In genomic region chr9:83965350-83966208, GRCh38 we compare ENCODE assay signal across 1 cellular context.
TF ChIP-seq lines count a peak whose summit lies in the region.

No MANE protein-coding gene starts in this region.

TF ChIP-seq in WTC11, 78 proteins besides CTCF, POLR2A, EP300 and RAD21 (continued from another document and continues in another):
- TF ChIP-seq AR (CRISPR knock-in tag; IDR thresholded peaks at IDR 0.05) (peak; percentile 87; the same call in 1 of the 2 replicates), KAT7 (CRISPR knock-in tag; IDR thresholded peaks at IDR 0.05; ENCODE audit: borderline replicate concordance) (no peak), JAZF1 (CRISPR knock-in tag; IDR thresholded peaks at IDR 0.05) (no peak), ZNF416 (CRISPR knock-in tag; IDR thresholded peaks at IDR 0.05) (peak; percentile 69), ELF4 (CRISPR knock-in tag; IDR thresholded peaks at IDR 0.05; ENCODE audit: low read depth) (no peak), TEAD4 (CRISPR knock-in tag; IDR thresholded peaks at IDR 0.05) (no peak), ZNF138 (CRISPR knock-in tag; conservative IDR thresholded peaks at IDR 0.05) (no peak), IRF2 (CRISPR knock-in tag; IDR thresholded peaks at IDR 0.05; ENCODE audit: borderline replicate concordance, low read depth) (no peak), ZNF263 (CRISPR knock-in tag; IDR thresholded peaks at IDR 0.05; ENCODE audit: low read depth) (no peak), SMAD3 (CRISPR knock-in tag; IDR thresholded peaks at IDR 0.05; ENCODE audit: borderline replicate concordance) (no peak), ZNF425 (CRISPR knock-in tag; conservative IDR thresholded peaks at IDR 0.05) (peak; percentile 82; the same call in 1 of the 2 replicates), SMAD4 (CRISPR knock-in tag; IDR thresholded peaks at IDR 0.05) (no peak), ZNF671 (CRISPR knock-in tag; IDR thresholded peaks at IDR 0.05) (peak; percentile 86), NR1H2 (CRISPR knock-in tag; IDR thresholded peaks at IDR 0.05) (no peak), USF2 (CRISPR knock-in tag; IDR thresholded peaks at IDR 0.05) (no peak), TP53 (CRISPR knock-in tag; IDR thresholded peaks at IDR 0.05) (no peak), CBFB (CRISPR knock-in tag; IDR thresholded peaks at IDR 0.05; ENCODE audit: low read depth) (no peak), SP1 (CRISPR knock-in tag; conservative IDR thresholded peaks at IDR 0.05) (no peak), IRF1 (CRISPR knock-in tag; IDR thresholded peaks at IDR 0.05) (no peak), PREB (CRISPR knock-in tag; IDR thresholded peaks at IDR 0.05; ENCODE audit: borderline replicate concordance) (no peak), HMGA2 (CRISPR knock-in tag; IDR thresholded peaks at IDR 0.05) (no peak), ETV6 (CRISPR knock-in tag; IDR thresholded peaks at IDR 0.05) (no peak), TCF7 (CRISPR knock-in tag; IDR thresholded peaks at IDR 0.05; ENCODE audit: low read depth) (no peak), GTF2I (CRISPR knock-in tag; conservative IDR thresholded peaks at IDR 0.05) (no peak), USF1 (CRISPR knock-in tag; IDR thresholded peaks at IDR 0.05) (no peak), NFYB (CRISPR knock-in tag; conservative IDR thresholded peaks at IDR 0.05; ENCODE audit: low read depth) (no peak), MYBL2 (CRISPR knock-in tag; IDR thresholded peaks at IDR 0.05) (no peak), NFE2L1 (CRISPR knock-in tag; IDR thresholded peaks at IDR 0.05) (no peak), ATF1 (CRISPR knock-in tag; IDR thresholded peaks at IDR 0.05) (no peak), EMX1 (CRISPR knock-in tag; IDR thresholded peaks at IDR 0.05) (peak; percentile 87), ERG (CRISPR knock-in tag; IDR thresholded peaks at IDR 0.05) (no peak; the same call in 1 of the 2 replicates), CREM (CRISPR knock-in tag; IDR thresholded peaks at IDR 0.05) (no peak), FOXK1 (CRISPR knock-in tag; IDR thresholded peaks at IDR 0.05) (no peak), MXD4 (CRISPR knock-in tag; IDR thresholded peaks at IDR 0.05; ENCODE audit: borderline replicate concordance) (no peak), ZBTB21 (CRISPR knock-in tag; IDR thresholded peaks at IDR 0.05; ENCODE audit: borderline replicate concordance) (no peak)
- TF ChIP-seq, protein P1, sequence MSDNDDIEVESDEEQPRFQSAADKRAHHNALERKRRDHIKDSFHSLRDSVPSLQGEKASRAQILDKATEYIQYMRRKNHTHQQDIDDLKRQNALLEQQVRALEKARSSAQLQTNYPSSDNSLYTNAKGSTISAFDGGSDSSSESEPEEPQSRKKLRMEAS (CRISPR knock-in tag; IDR thresholded peaks at IDR 0.05), result no peak
- TF ChIP-seq, protein P2, sequence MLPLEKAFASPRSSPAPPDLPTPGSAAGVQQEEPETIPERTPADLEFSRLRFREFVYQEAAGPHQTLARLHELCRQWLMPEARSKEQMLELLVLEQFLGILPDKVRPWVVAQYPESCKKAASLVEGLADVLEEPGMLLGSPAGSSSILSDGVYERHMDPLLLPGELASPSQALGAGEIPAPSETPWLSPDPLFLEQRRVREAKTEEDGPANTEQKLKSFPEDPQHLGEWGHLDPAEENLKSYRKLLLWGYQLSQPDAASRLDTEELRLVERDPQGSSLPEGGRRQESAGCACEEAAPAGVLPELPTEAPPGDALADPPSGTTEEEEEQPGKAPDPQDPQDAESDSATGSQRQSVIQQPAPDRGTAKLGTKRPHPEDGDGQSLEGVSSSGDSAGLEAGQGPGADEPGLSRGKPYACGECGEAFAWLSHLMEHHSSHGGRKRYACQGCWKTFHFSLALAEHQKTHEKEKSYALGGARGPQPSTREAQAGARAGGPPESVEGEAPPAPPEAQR (CRISPR knock-in tag; IDR thresholded peaks at IDR 0.05), result no peak
- TF ChIP-seq, protein P3, sequence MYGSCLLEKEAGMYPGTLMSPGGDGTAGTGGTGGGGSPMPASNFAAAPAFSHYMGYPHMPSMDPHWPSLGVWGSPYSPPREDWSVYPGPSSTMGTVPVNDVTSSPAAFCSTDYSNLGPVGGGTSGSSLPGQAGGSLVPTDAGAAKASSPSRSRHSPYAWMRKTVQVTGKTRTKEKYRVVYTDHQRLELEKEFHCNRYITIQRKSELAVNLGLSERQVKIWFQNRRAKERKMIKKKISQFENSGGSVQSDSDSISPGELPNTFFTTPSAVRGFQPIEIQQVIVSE (CRISPR knock-in tag; IDR thresholded peaks at IDR 0.05; ENCODE audit: borderline replicate concordance), result no peak
- TF ChIP-seq, protein P4, sequence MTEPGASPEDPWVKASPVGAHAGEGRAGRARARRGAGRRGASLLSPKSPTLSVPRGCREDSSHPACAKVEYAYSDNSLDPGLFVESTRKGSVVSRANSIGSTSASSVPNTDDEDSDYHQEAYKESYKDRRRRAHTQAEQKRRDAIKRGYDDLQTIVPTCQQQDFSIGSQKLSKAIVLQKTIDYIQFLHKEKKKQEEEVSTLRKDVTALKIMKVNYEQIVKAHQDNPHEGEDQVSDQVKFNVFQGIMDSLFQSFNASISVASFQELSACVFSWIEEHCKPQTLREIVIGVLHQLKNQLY (CRISPR knock-in tag; IDR thresholded peaks at IDR 0.05), result no peak
- TF ChIP-seq, protein P5, sequence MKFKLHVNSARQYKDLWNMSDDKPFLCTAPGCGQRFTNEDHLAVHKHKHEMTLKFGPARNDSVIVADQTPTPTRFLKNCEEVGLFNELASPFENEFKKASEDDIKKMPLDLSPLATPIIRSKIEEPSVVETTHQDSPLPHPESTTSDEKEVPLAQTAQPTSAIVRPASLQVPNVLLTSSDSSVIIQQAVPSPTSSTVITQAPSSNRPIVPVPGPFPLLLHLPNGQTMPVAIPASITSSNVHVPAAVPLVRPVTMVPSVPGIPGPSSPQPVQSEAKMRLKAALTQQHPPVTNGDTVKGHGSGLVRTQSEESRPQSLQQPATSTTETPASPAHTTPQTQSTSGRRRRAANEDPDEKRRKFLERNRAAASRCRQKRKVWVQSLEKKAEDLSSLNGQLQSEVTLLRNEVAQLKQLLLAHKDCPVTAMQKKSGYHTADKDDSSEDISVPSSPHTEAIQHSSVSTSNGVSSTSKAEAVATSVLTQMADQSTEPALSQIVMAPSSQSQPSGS (CRISPR knock-in tag; IDR thresholded peaks at IDR 0.05; ENCODE audit: borderline replicate concordance, low read depth), result no peak
- TF ChIP-seq, protein P6, sequence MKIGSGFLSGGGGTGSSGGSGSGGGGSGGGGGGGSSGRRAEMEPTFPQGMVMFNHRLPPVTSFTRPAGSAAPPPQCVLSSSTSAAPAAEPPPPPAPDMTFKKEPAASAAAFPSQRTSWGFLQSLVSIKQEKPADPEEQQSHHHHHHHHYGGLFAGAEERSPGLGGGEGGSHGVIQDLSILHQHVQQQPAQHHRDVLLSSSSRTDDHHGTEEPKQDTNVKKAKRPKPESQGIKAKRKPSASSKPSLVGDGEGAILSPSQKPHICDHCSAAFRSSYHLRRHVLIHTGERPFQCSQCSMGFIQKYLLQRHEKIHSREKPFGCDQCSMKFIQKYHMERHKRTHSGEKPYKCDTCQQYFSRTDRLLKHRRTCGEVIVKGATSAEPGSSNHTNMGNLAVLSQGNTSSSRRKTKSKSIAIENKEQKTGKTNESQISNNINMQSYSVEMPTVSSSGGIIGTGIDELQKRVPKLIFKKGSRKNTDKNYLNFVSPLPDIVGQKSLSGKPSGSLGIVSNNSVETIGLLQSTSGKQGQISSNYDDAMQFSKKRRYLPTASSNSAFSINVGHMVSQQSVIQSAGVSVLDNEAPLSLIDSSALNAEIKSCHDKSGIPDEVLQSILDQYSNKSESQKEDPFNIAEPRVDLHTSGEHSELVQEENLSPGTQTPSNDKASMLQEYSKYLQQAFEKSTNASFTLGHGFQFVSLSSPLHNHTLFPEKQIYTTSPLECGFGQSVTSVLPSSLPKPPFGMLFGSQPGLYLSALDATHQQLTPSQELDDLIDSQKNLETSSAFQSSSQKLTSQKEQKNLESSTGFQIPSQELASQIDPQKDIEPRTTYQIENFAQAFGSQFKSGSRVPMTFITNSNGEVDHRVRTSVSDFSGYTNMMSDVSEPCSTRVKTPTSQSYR (CRISPR knock-in tag; IDR thresholded peaks at IDR 0.05), result no peak
- TF ChIP-seq, protein P7, sequence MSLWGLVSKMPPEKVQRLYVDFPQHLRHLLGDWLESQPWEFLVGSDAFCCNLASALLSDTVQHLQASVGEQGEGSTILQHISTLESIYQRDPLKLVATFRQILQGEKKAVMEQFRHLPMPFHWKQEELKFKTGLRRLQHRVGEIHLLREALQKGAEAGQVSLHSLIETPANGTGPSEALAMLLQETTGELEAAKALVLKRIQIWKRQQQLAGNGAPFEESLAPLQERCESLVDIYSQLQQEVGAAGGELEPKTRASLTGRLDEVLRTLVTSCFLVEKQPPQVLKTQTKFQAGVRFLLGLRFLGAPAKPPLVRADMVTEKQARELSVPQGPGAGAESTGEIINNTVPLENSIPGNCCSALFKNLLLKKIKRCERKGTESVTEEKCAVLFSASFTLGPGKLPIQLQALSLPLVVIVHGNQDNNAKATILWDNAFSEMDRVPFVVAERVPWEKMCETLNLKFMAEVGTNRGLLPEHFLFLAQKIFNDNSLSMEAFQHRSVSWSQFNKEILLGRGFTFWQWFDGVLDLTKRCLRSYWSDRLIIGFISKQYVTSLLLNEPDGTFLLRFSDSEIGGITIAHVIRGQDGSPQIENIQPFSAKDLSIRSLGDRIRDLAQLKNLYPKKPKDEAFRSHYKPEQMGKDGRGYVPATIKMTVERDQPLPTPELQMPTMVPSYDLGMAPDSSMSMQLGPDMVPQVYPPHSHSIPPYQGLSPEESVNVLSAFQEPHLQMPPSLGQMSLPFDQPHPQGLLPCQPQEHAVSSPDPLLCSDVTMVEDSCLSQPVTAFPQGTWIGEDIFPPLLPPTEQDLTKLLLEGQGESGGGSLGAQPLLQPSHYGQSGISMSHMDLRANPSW (CRISPR knock-in tag; conservative IDR thresholded peaks at IDR 0.05; ENCODE audit: low read depth), result no peak
